9 cellular contexts compared by ENCODE assay signal in genomic region chr5:176658817-176659216, GRCh38. TPM values are rescaled to one million over a fixed set of nuclear protein-coding genes. Genes with fewer than 3 reads are reported as not detected.
DNase-seq lines count a peak whose midpoint lies in the region; ATAC-seq and TF ChIP-seq lines count a peak whose summit lies in the region.
"Had no signal": no experiment of that assay in that cellular context is flagged by ENCODE, and none has a peak within 500 bp of the region (broad histone marks: within the 10 kb centered on the region; RNA-seq: fewer than 3 reads in every experiment).

No MANE protein-coding gene starts in this region.

- H3K4me3 ChIP-seq in CD4-positive, alpha-beta memory T cell (ENCODE audit: low read length in 2 of 2) = peak overlapping the region; percentile 34 to 42
- no peak overlapping the region for H3K4me3 ChIP-seq in mucosa of descending colon

- H3K4me1 Mint-ChIP-seq in CD4-positive, alpha-beta memory T cell = peaks cover 23 to 37% (median 33%) of the 10 kb centered on the region in 4 donors
- peaks cover 28% of the 10 kb centered on the region for H3K4me1 Mint-ChIP-seq in activated naive CD8-positive, alpha-beta T cell treated with anti-CD3 and anti-CD28 coated beads, Interleukin-2, amount 10 ng/mL, durations not matched to agents 7 days and 5 days

- H3K9me3 Mint-ChIP-seq in CD4-positive, alpha-beta memory T cell = no peaks in the 10 kb centered on the region
- H3K9me3 Mint-ChIP-seq in activated naive CD8-positive, alpha-beta T cell treated with anti-CD3 and anti-CD28 coated beads, Interleukin-2, amount 10 ng/mL, durations not matched to agents 7 days and 5 days = no peaks in the 10 kb centered on the region

- no peak overlapping the region for H3K27ac ChIP-seq in CD4-positive, alpha-beta memory T cell (ENCODE audit: low read depth, low read length)
- H3K27ac ChIP-seq: foreskin keratinocyte had no signal

- peak overlapping the region; percentile 54 to 91 (median 84) for H3K27ac Mint-ChIP-seq in CD4-positive, alpha-beta memory T cell
- peak overlapping the region; percentile 64 for H3K27ac Mint-ChIP-seq in activated naive CD8-positive, alpha-beta T cell treated with anti-CD3 and anti-CD28 coated beads, Interleukin-2, amount 10 ng/mL, durations not matched to agents 7 days and 5 days

- CTCF ChIA-PET in CD4-positive, alpha-beta memory T cell (lab: Charles Lee; ENCODE audit: partially characterized antibody) = interaction anchor here (0.8 to 5.9 kb wide), 9 partner anchors 9 to 887 kb away, joined by 3 to 129 read pairs (median 7); partner anchors contain the start of gene TSPAN17
- CTCF ChIA-PET in GM10248 (lab: Yijun Ruan, JAX) = interaction anchor here (0.7 to 7.8 kb wide), 17 partner anchors 11 to 453 kb away, joined by 3 to 158 read pairs (median 4); partner anchors contain the start of genes EIF4E1B, FGFR4, SNCB and TSPAN17

- TF ChIP-seq CTCF in mucosa of descending colon (IDR thresholded peaks at IDR 0.05) (no peak), GM10248 (IDR thresholded peaks at IDR 0.05; ENCODE audit: control extremely low read depth, extremely low read depth, low read depth, missing control alignments) (no peak)

- peaks cover 0 to 5% of the 10 kb centered on the region in 2 donors for H3K27me3 Mint-ChIP-seq in CD4-positive, alpha-beta memory T cell
- H3K27me3 Mint-ChIP-seq in activated naive CD8-positive, alpha-beta T cell treated with anti-CD3 and anti-CD28 coated beads, Interleukin-2, amount 10 ng/mL, durations not matched to agents 7 days and 5 days = peaks cover 5% of the 10 kb centered on the region

- POLR2A ChIA-PET in CD4-positive, alpha-beta memory T cell (lab: Charles Lee; ENCODE audit: partially characterized antibody) = interaction anchor here (1.0 to 5.8 kb wide), 2 partner anchors 10 to 298 kb away, joined by 3 to 55 read pairs; partner anchors contain the start of gene TSPAN17
- POLR2A ChIA-PET in activated naive CD8-positive, alpha-beta T cell treated with anti-CD3 and anti-CD28 coated beads, Interleukin-2, amount 10 ng/mL, durations not matched to agents 7 days and 5 days (lab: Charles Lee) = interaction anchor here (4.6 kb wide), 1 partner anchor 10 kb away, joined by 33 read pairs; the partner anchor contains the start of gene TSPAN17
- POLR2A ChIA-PET in GM10248 (lab: Yijun Ruan, JAX) = interaction anchor here (0.5 kb wide), 1 partner anchor 195 kb away, joined by 4 read pairs; no protein-coding TSS in a partner anchor

- no peaks in the 10 kb centered on the region for H3K9me3 ChIP-seq in CD4-positive, alpha-beta memory T cell (ENCODE audit: control insufficient read depth in 1 of 2, low read length in 2 of 2)
- no peaks in the 10 kb centered on the region for H3K9me3 ChIP-seq in mucosa of descending colon

- DNase-seq in CD4-positive, alpha-beta memory T cell = peak; percentile 37 to 63 (median 42)
- DNase-seq in HT-29 (ENCODE audit: low spot score) = peak; percentile 28
- peak; percentile 54 for DNase-seq in activated naive CD8-positive, alpha-beta T cell treated with anti-CD3 and anti-CD28 coated beads, Interleukin-2, amount 10 ng/mL, durations not matched to agents 7 days and 5 days
- DNase-seq in mucosa of descending colon = peak in 2 of 3 donors; percentile 52 to 67
- no peak for DNase-seq in NCI-H187 treated with DMSO at 0.1 percent for 48 hours (lab: John Stamatoyannopoulos, UW)
- DNase-seq in dedifferentiated amniotic fluid mesenchymal stem cell (ENCODE audit: extremely low spot score) = no peak
- no peak for DNase-seq in GM10248 (ENCODE audit: extremely low spot score)

- intact Hi-C loops in CD4-positive, alpha-beta memory T cell (cut with micrococcal nuclease) = loop anchor here (1.0 kb wide), 1 partner anchor 12 kb away; the partner anchor contains the start of gene TSPAN17
- intact Hi-C loops in mucosa of descending colon (cut with DNase I, micrococcal nuclease) = no loop called here

- H3K27me3 ChIP-seq in CD4-positive, alpha-beta memory T cell (ENCODE audit: insufficient read depth, low read length) = no peaks in the 10 kb centered on the region

- peaks cover 42% of the 10 kb centered on the region for H3K4me1 ChIP-seq in CD4-positive, alpha-beta memory T cell (ENCODE audit: insufficient read depth, low read length)
- H3K4me1 ChIP-seq in mucosa of descending colon (ENCODE audit: low read depth) = peaks cover 13% of the 10 kb centered on the region
- H3K4me1 ChIP-seq: foreskin keratinocyte had no signal

- peaks cover 0 to 10% of the 10 kb centered on the region in 2 donors for H3K36me3 Mint-ChIP-seq in CD4-positive, alpha-beta memory T cell
- peaks cover 2% of the 10 kb centered on the region for H3K36me3 Mint-ChIP-seq in activated naive CD8-positive, alpha-beta T cell treated with anti-CD3 and anti-CD28 coated beads, Interleukin-2, amount 10 ng/mL, durations not matched to agents 7 days and 5 days

- no peaks in the 10 kb centered on the region for H3K36me3 ChIP-seq in CD4-positive, alpha-beta memory T cell (ENCODE audit: insufficient read depth, low read length)
- no peaks in the 10 kb centered on the region for H3K36me3 ChIP-seq in mucosa of descending colon (ENCODE audit: low read depth)

- H3K4me3 Mint-ChIP-seq in CD4-positive, alpha-beta memory T cell = peak overlapping the region; percentile 62 to 89 (median 84)
- peak overlapping the region; percentile 64 for H3K4me3 Mint-ChIP-seq in activated naive CD8-positive, alpha-beta T cell treated with anti-CD3 and anti-CD28 coated beads, Interleukin-2, amount 10 ng/mL, durations not matched to agents 7 days and 5 days

- peak; percentile 47 for ATAC-seq in activated naive CD8-positive, alpha-beta T cell treated with anti-CD3 and anti-CD28 coated beads, Interleukin-2, amount 10 ng/mL, durations not matched to agents 7 days and 5 days (ENCODE audit: low read depth)
- peak; percentile 79 for ATAC-seq in mucosa of descending colon
- no peak for ATAC-seq in GM21526 (IDR thresholded peaks at IDR 0.05; ENCODE audit: low FRiP score, unreplicated experiment)

RNA-seq across cellular contexts. Expression of gene TSPAN17, which starts 11.5 kb away (rescaled TPM):
- total RNA-seq in CD4-positive, alpha-beta memory T cell = 10 to 100 TPM; 27.4 to 30.7 TPM
- polyA plus RNA-seq in CD4-positive, alpha-beta memory T cell = 10 to 100 TPM; 16.0 to 26.7 TPM
- 25.6 and 34.2 TPM in 2 replicates for total RNA-seq in HT-29 (2014; rRNA removed; shearing (Covaris generic))
- total RNA-seq in activated naive CD8-positive, alpha-beta T cell treated with anti-CD3 and anti-CD28 coated beads, Interleukin-2, amount 10 ng/mL, durations not matched to agents 7 days and 5 days = 10 to 100 TPM; 39.6 to 40.7 TPM
- 10 to 100 TPM; 25.7 to 36.3 (median 31.9) TPM for total RNA-seq in mucosa of descending colon

RNA-seq across cellular contexts. Expression of gene EIF4E1B, which starts 28.3 kb away (rescaled TPM):
- total RNA-seq in CD4-positive, alpha-beta memory T cell = not detected
- polyA plus RNA-seq in CD4-positive, alpha-beta memory T cell = not detected
- total RNA-seq in HT-29 (2014; rRNA removed; shearing (Covaris generic)) = not detected in 2 replicates
- not detected for total RNA-seq in activated naive CD8-positive, alpha-beta T cell treated with anti-CD3 and anti-CD28 coated beads, Interleukin-2, amount 10 ng/mL, durations not matched to agents 7 days and 5 days
- not detected for total RNA-seq in mucosa of descending colon
- total RNA-seq: foreskin keratinocyte had no signal
- polyA plus RNA-seq: foreskin keratinocyte had no signal

RNA-seq across cellular contexts. Expression of gene SNCB, which starts 28.5 kb away (rescaled TPM):
- total RNA-seq in CD4-positive, alpha-beta memory T cell = not detected
- polyA plus RNA-seq in CD4-positive, alpha-beta memory T cell = not detected
- not detected in 2 replicates for total RNA-seq in HT-29 (2014; rRNA removed; shearing (Covaris generic))
- total RNA-seq in activated naive CD8-positive, alpha-beta T cell treated with anti-CD3 and anti-CD28 coated beads, Interleukin-2, amount 10 ng/mL, durations not matched to agents 7 days and 5 days = under 1 TPM in 1 of 2 experiments, not detected in 1; 0.28 TPM
- under 1 TPM in 1 of 3 donors, not detected in 2; 0.89 TPM for total RNA-seq in mucosa of descending colon

RNA-seq across cellular contexts. Expression of gene GPRIN1, which starts 48.9 kb away (rescaled TPM):
- under 1 TPM; 0.41 to 0.44 TPM for total RNA-seq in CD4-positive, alpha-beta memory T cell
- polyA plus RNA-seq in CD4-positive, alpha-beta memory T cell = under 1 TPM in 1 of 2 donors, not detected in 1; 0.37 TPM
- total RNA-seq in HT-29 (2014; rRNA removed; shearing (Covaris generic)) = 4.3 and 5.6 TPM in 2 replicates
- 1 to 10 TPM; 1.5 to 1.6 TPM for total RNA-seq in activated naive CD8-positive, alpha-beta T cell treated with anti-CD3 and anti-CD28 coated beads, Interleukin-2, amount 10 ng/mL, durations not matched to agents 7 days and 5 days
- total RNA-seq in mucosa of descending colon = 1 to 10 TPM; 1.6 to 2.4 (median 1.6) TPM

Comparison
In these comparisons a context has a peak if more than half of its experiments do, and no peak if none do; other contexts are left out.
1. DNase-seq: peak in CD4-positive, alpha-beta memory T cell (5 of 5), HT-29 (single experiment), activated naive CD8-positive, alpha-beta T cell treated with anti-CD3 and anti-CD28 coated beads, Interleukin-2, amount 10 ng/mL, durations not matched to agents 7 days and 5 days (single experiment) and mucosa of descending colon (2 of 3); none in NCI-H187 treated with DMSO at 0.1 percent for 48 hours (single experiment), dedifferentiated amniotic fluid mesenchymal stem cell (single experiment) and GM10248 (single experiment).